19 cellular contexts compared by ENCODE assay signal in the genomic region with DNA sequence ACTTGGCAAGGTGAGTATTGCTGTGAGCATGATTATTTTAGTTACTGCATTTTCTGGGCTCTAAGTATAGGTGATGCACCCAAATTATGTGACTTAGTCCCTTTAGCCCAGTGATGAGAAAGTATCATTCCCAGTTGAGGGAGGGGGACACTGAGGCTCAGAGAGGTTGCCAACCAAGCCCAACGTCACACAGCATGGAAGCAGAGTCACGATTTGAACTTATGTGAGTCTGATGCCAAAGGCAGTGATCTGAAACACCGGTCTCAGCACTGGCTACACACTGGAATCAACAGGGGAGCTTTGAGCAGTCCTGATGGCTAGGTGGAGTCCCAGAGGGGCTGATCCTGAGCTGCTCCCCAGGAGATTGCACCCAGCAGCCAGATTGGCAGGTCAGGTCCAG. TPM values are rescaled to one million over a fixed set of nuclear protein-coding genes. Genes with fewer than 3 reads are reported as not detected.
DNase-seq lines count a peak whose midpoint lies in the region; ATAC-seq, FAIRE-seq and TF ChIP-seq lines count a peak whose summit lies in the region.
"Had no signal": no experiment of that assay in that cellular context is flagged by ENCODE, and none has a peak within 500 bp of the region (broad histone marks: within the 10 kb centered on the region; RNA-seq: fewer than 3 reads in every experiment).

No MANE protein-coding gene starts in this region.

- intact Hi-C loops in HepG2 (cut with micrococcal nuclease; ENCODE audit: unreplicated experiment) = no loop called here
- intact Hi-C loops in right lobe of liver (cut with DNase I) = no loop called here
- intact Hi-C loops in IMR-90 (cut with micrococcal nuclease) = no loop called here

- H3K9me1 ChIP-seq in IMR-90 (ENCODE audit: insufficient read depth, low read length) = peaks cover 26% of the 10 kb centered on the region

- no peak overlapping the region for H4K5ac ChIP-seq in IMR-90 (ENCODE audit: low read depth, low read length)

- H3K4ac ChIP-seq in IMR-90 (ENCODE audit: low read depth, low read length) = peak overlapping the region; percentile 90
- no peak overlapping the region for H3K4ac ChIP-seq in mesenchymal stem cell (ENCODE audit: low read depth in 1 of 2, low read length in 2 of 2)

- no peak overlapping the region for H2AK5ac ChIP-seq in IMR-90 (ENCODE audit: low read depth, low read length)
- H2AK5ac ChIP-seq in mesenchymal stem cell (ENCODE audit: low read length, severe bottlenecking) = peak overlapping the region; percentile 82

- H3K18ac ChIP-seq in IMR-90 (ENCODE audit: low read depth, low read length) (no peak overlapping the region), mesenchymal stem cell (ENCODE audit: low read depth in 1 of 2, low read length in 2 of 2) (peak overlapping the region in 1 of 2 experiments; percentile 15)

- H2BK5ac ChIP-seq in IMR-90 (ENCODE audit: low read depth, low read length, poor library complexity, severe bottlenecking) (no peak overlapping the region), mesenchymal stem cell (ENCODE audit: low read depth, low read length, poor library complexity, severe bottlenecking) (no peak overlapping the region)

- in situ Hi-C loops in HepG2 (cut with HindIII; ENCODE audit: extremely low pct_ligation_motif_present, low pct_unique_long_range_greater_than_20kb) = no loop called here
- in situ Hi-C loops in IMR-90 (cut with MboI; ENCODE audit: low sequenced_read_pairs) = no loop called here

- CTCF ChIA-PET in HepG2 (lab: Yijun Ruan, JAX; ENCODE audit: low intra/inter-chr PET ratio, low total read pairs) (no interaction called here), IMR-90 (lab: Yijun Ruan, JAX) (no interaction called here)

- H3K9ac ChIP-seq in HepG2 (ENCODE audit: insufficient read depth, low read depth, low read length) = no peak overlapping the region
- H3K9ac ChIP-seq in IMR-90 (ENCODE audit: low read depth, low read length) = no peak overlapping the region
- H3K9ac ChIP-seq in mesenchymal stem cell (ENCODE audit: low read length) = no peak overlapping the region
- H3K9ac ChIP-seq: GM23248 had no signal

- no peaks in the 10 kb centered on the region for H4K20me1 ChIP-seq in HepG2 (ENCODE audit: insufficient read depth, low read length)
- H4K20me1 ChIP-seq in IMR-90 (ENCODE audit: insufficient read depth, low read length) = no peaks in the 10 kb centered on the region

- DNase-seq in HepG2 (ENCODE audit: low spot score) (no peak), right lobe of liver (no peak), IMR-90 (no peak), mesenchymal stem cell (no peak), NCI-H1105 (lab: John Stamatoyannopoulos, UW) (no peak), DMS53 (lab: John Stamatoyannopoulos, UW) (no peak), SW 1271 (lab: John Stamatoyannopoulos, UW) (no peak)
- DNase-seq: 8988T; C1 segment of cervical spinal cord; Calu3; CD4-positive, alpha-beta memory T cell; COR-L47; DND-41; GM23248; H7; HCEC 1CT had no signal

- no CpG with 5 or more reads among the region's 3 CpGs for WGBS in HepG2 (ENCODE audit: low lambda C conversion rate)
- no CpG with 5 or more reads among the region's 3 CpGs for whole genome bisulfite sequencing in right lobe of liver (ENCODE audit: insufficient coverage, low coverage, low lambda C conversion rate, missing lambda C conversion rate)
- WGBS in IMR-90 (ENCODE audit: extremely low coverage in 2 of 2, insufficient read length in 1 of 2), 2 experiments = 94% methylated on average over 3 of the region's 3 CpGs; no CpG with 5 or more reads in 1 of the 2 experiments
- WGBS in mesenchymal stem cell = 95% methylated on average over 3 of the region's 3 CpGs

- H3K14ac ChIP-seq in IMR-90 (replicated peaks; ENCODE audit: low read depth, low read length) = 0 out of 2 replicates have a peak overlapping the region, but pooled peaks have one; percentile 74
- no peak overlapping the region for H3K14ac ChIP-seq in mesenchymal stem cell (ENCODE audit: low read length in 2 of 2)

- H3K79me1 ChIP-seq in IMR-90 (ENCODE audit: low read depth in 1 of 2, low read length in 2 of 2) (no peaks in the 10 kb centered on the region), mesenchymal stem cell (replicated peaks; ENCODE audit: low read length, poor library complexity, severe bottlenecking) (no peaks in the 10 kb centered on the region)

- TF ChIP-seq POLR2A in HepG2 (IDR thresholded peaks at IDR 0.05; ENCODE audit: insufficient read depth in 1 of 2, low read depth in 2 of 2, low read length in 2 of 2) = no peak
- TF ChIP-seq POLR2A in right lobe of liver (IDR thresholded peaks at IDR 0.05) = no peak
- no peak for TF ChIP-seq POLR2A in IMR-90 (IDR thresholded peaks at IDR 0.05; ENCODE audit: low read depth, low read length)

- H3K9me3 ChIP-seq in HepG2 (ENCODE audit: low read length) (no peaks in the 10 kb centered on the region), right lobe of liver (no peaks in the 10 kb centered on the region), IMR-90 (ENCODE audit: control insufficient read depth, insufficient read depth, low read length) (no peaks in the 10 kb centered on the region), mesenchymal stem cell (ENCODE audit: control insufficient read depth, low read length) (no peaks in the 10 kb centered on the region)

- H4K91ac ChIP-seq in IMR-90 (ENCODE audit: insufficient read depth, low read depth, low read length) (peak overlapping the region; percentile 67; the same call in 1 of the 2 replicates), mesenchymal stem cell (ENCODE audit: low read length) (peak overlapping the region; percentile 57)

- peak overlapping the region; percentile 40 for H2BK20ac ChIP-seq in IMR-90 (ENCODE audit: low read depth, low read length)

- no peaks in the 10 kb centered on the region for H3K36me3 ChIP-seq in HepG2 (replicated peaks in 1 of 2; ENCODE audit: control insufficient read depth in 1 of 2, insufficient read depth in 2 of 2, low read length in 2 of 2)
- no peaks in the 10 kb centered on the region for H3K36me3 ChIP-seq in right lobe of liver
- no peaks in the 10 kb centered on the region for H3K36me3 ChIP-seq in IMR-90 (ENCODE audit: control insufficient read depth, insufficient read depth, low read length)
- no peaks in the 10 kb centered on the region for H3K36me3 ChIP-seq in mesenchymal stem cell (ENCODE audit: control insufficient read depth in 1 of 2, insufficient read depth in 2 of 2, low read depth in 1 of 2, low read length in 2 of 2)

- H3K4me1 ChIP-seq in HepG2 (ENCODE audit: insufficient read depth, low read length) (peaks cover 10% of the 10 kb centered on the region; the same call in 1 of the 2 replicates), right lobe of liver (no peaks in the 10 kb centered on the region), IMR-90 (ENCODE audit: control insufficient read depth, insufficient read depth, low read length) (peaks cover 29% of the 10 kb centered on the region), mesenchymal stem cell (ENCODE audit: control insufficient read depth, insufficient read depth, low read depth, low read length) (peaks cover 54% of the 10 kb centered on the region)

- no peak overlapping the region for H2AK9ac ChIP-seq in IMR-90 (replicated peaks; ENCODE audit: low read depth, low read length, poor library complexity)

- H3K79me2 ChIP-seq in HepG2 (ENCODE audit: insufficient read depth, low read length) = no peaks in the 10 kb centered on the region

- 0 out of 3 replicates have a peak overlapping the region, but pooled peaks have one; percentile 67 for H2BK15ac ChIP-seq in IMR-90 (ENCODE audit: low read depth, low read length)
- H2BK15ac ChIP-seq in mesenchymal stem cell (ENCODE audit: low read depth, poor library complexity, severe bottlenecking) = no peak overlapping the region

- H3K27me3 ChIP-seq in HepG2 (ENCODE audit: control insufficient read depth in 1 of 2, insufficient read depth in 2 of 2, low read length in 2 of 2) (peaks cover 9 to 54% of the 10 kb centered on the region in 2 experiments; a peak in 4 of 5 replicates), right lobe of liver (peaks cover 0 to 4% of the 10 kb centered on the region in 2 donors), IMR-90 (ENCODE audit: control insufficient read depth, insufficient read depth, low read length) (peaks cover 6% of the 10 kb centered on the region; the same call in 1 of the 2 replicates), mesenchymal stem cell (ENCODE audit: control insufficient read depth in 1 of 2, insufficient read depth in 1 of 2, low read length in 2 of 2) (peaks cover 0 to 87% of the 10 kb centered on the region in 2 experiments)

- no peak overlapping the region for H3K23ac ChIP-seq in IMR-90 (ENCODE audit: low read depth, low read length)
- H3K23ac ChIP-seq in mesenchymal stem cell (ENCODE audit: low read length in 2 of 2) = no peak overlapping the region

- TF ChIP-seq RAD21 in HepG2 (CRISPR knock-in tag; IDR thresholded peaks at IDR 0.05) (no peak), IMR-90 (IDR thresholded peaks at IDR 0.05; ENCODE audit: low read length) (no peak)

- no peak overlapping the region for H2AFZ ChIP-seq in HepG2 (ENCODE audit: low read length)
- no peak overlapping the region for H2AFZ ChIP-seq in IMR-90 (replicated peaks; ENCODE audit: low read length, poor library complexity)
- H2AFZ ChIP-seq in mesenchymal stem cell (ENCODE audit: low read depth, low read length) = no peak overlapping the region
- H2AFZ ChIP-seq: GM23248 had no signal

- no peak for FAIRE-seq in HepG2 (lab: Jason Lieb, UNC)
- FAIRE-seq: G401.6, GM12892, H1 had no signal

- no peak for ATAC-seq in HepG2
- no peak for ATAC-seq in right lobe of liver
- no peak for ATAC-seq in IMR-90 (ENCODE audit: low read depth)

- H2BK120ac ChIP-seq in IMR-90 (ENCODE audit: low read depth, low read length) (peak overlapping the region; percentile 65), mesenchymal stem cell (ENCODE audit: low read depth, low read length) (no peak overlapping the region)

- POLR2A ChIA-PET in HepG2 (lab: Yijun Ruan, JAX) (no interaction called here), IMR-90 (lab: Charles Lee; ENCODE audit: unreplicated experiment) (no interaction called here)

- no peak overlapping the region for H4K8ac ChIP-seq in IMR-90 (ENCODE audit: low read depth in 2 of 2, low read length in 2 of 2)
- no peak overlapping the region for H4K8ac ChIP-seq in mesenchymal stem cell (ENCODE audit: low read length)

- H3K27ac ChIP-seq in HepG2 (ENCODE audit: extremely low read length, insufficient read depth, low read length) (no peak overlapping the region), right lobe of liver (no peak overlapping the region), IMR-90 (ENCODE audit: insufficient read depth, low read length) (no peak overlapping the region), mesenchymal stem cell (ENCODE audit: low read length, poor library complexity, severe bottlenecking) (no peak overlapping the region)
- H3K27ac ChIP-seq: GM23248 had no signal

- TF ChIP-seq EP300 in HepG2 (IDR thresholded peaks at IDR 0.05; ENCODE audit: low read depth in 2 of 2, low read length in 2 of 2) (no peak), HepG2 (CRISPR knock-in tag; IDR thresholded peaks at IDR 0.05; ENCODE audit: borderline replicate concordance) (no peak)

- dilution Hi-C loops in IMR-90 (cut with HindIII; ENCODE audit: low sequenced_read_pairs, unreplicated experiment) = no loop called here

- TF ChIP-seq CTCF in HepG2 (CRISPR knock-in tag; IDR thresholded peaks at IDR 0.05) = no peak
- TF ChIP-seq CTCF in right lobe of liver (IDR thresholded peaks at IDR 0.05) = no peak
- TF ChIP-seq CTCF in IMR-90 (conservative IDR thresholded peaks at IDR 0.05; ENCODE audit: low read depth, low read length) = no peak

- no TSS peak for BruUV-seq in HepG2 (replicated peaks; lab: Mats Ljungman, UMichigan)
- BruUV-seq in IMR-90 (replicated peaks; lab: Mats Ljungman, UMichigan) = no TSS peak

- H3K4me3 ChIP-seq in HepG2 (replicated peaks in 1 of 3; ENCODE audit: insufficient read depth in 1 of 3, low read depth in 2 of 3, low read length in 3 of 3) (no peak overlapping the region), right lobe of liver (no peak overlapping the region), IMR-90 (ENCODE audit: insufficient read depth, low read depth, low read length) (no peak overlapping the region), mesenchymal stem cell (ENCODE audit: insufficient read depth in 1 of 2, low read depth in 1 of 2, low read length in 2 of 2) (no peak overlapping the region)
- H3K4me3 ChIP-seq: GM23248 had no signal

- H3K56ac ChIP-seq in IMR-90 (ENCODE audit: extremely low read depth, insufficient read depth, low read length) = no peak overlapping the region

- H3K4me2 ChIP-seq in HepG2 (ENCODE audit: low read depth, low read length) (no peak overlapping the region), IMR-90 (ENCODE audit: low read depth, low read length) (no peak overlapping the region), mesenchymal stem cell (ENCODE audit: low read length, poor library complexity, severe bottlenecking) (no peak overlapping the region)

- peak overlapping the region; percentile 24 to 65 for H2BK12ac ChIP-seq in mesenchymal stem cell (ENCODE audit: low read length in 2 of 2)

RNA-seq across cellular contexts. Expression of gene SLC6A6, which starts 39.5 kb away (rescaled TPM):
- total RNA-seq in HepG2 (2016; rRNA removed; fragmentation: Illumina TruSeq; extraction: Trizol) = 10.7 and 20.7 TPM in 2 replicates
- total RNA-seq in HepG2 (2016; cell fraction: cytosol; rRNA removed; fragmentation: Illumina TruSeq; extraction: Trizol; ENCODE audit: low read depth) = 8.8 and 11.0 TPM in 2 replicates
- total RNA-seq in HepG2 (2016; cell fraction: insoluble cytoplasmic fraction; rRNA removed; fragmentation: Illumina TruSeq; extraction: Trizol) = 8.8 and 20.3 TPM in 2 replicates
- 5.1 and 5.2 TPM in 2 replicates for total RNA-seq in HepG2 (2016; cell fraction: membrane; rRNA removed; fragmentation: Illumina TruSeq; extraction: Trizol)
- 25.9 and 32.4 TPM in 2 replicates for total RNA-seq in HepG2 (2016; cell fraction: nucleus; rRNA removed; fragmentation: Illumina TruSeq; extraction: Trizol)
- polyA plus RNA-seq in HepG2 (2011; rRNA removed) = 14.1 and 15.4 TPM in 2 replicates
- 8.6 and 9.7 TPM in 2 replicates for polyA plus RNA-seq in HepG2 (2011; cell fraction: cytosol; rRNA removed)
- polyA plus RNA-seq in HepG2 (2011; cell fraction: nucleus; rRNA removed) = 33.2 and 41.8 TPM in 2 replicates
- polyA plus RNA-seq in HepG2 (2012) = 10.9 and 13.7 TPM in 2 replicates
- polyA plus RNA-seq in HepG2 (2016; cell fraction: cytosol; fragmentation: Illumina TruSeq; extraction: Trizol; ENCODE audit: low read depth) = 0.76 and 1.2 TPM in 2 replicates
- 5.9 and 6.8 TPM in 2 replicates for polyA plus RNA-seq in HepG2 (2016; cell fraction: insoluble cytoplasmic fraction; fragmentation: Illumina TruSeq; extraction: Trizol; ENCODE audit: low read depth)
- polyA plus RNA-seq in HepG2 (2016; cell fraction: membrane; fragmentation: Illumina TruSeq; extraction: Trizol; ENCODE audit: low read depth) = 1.5 and 1.7 TPM in 2 replicates
- polyA plus RNA-seq in HepG2 (2016; cell fraction: nucleus; fragmentation: Illumina TruSeq; extraction: Trizol; ENCODE audit: insufficient read depth, low read depth) = 35.4 and 36.8 TPM in 2 replicates
- polyA minus RNA-seq in HepG2 (2011; rRNA and poly(A)+ RNA removed; ENCODE audit: low replicate concordance) = 52.1 and 83.7 TPM in 2 replicates
- 14.3 and 18.8 TPM in 2 replicates for polyA minus RNA-seq in HepG2 (2011; cell fraction: cytosol; rRNA and poly(A)+ RNA removed)
- 28.2 and 33.0 TPM in 2 replicates for polyA minus RNA-seq in HepG2 (2011; cell fraction: nucleus; rRNA and poly(A)+ RNA removed)
- 1 to 10 TPM; 1.5 to 8.2 (median 4.1) TPM for total RNA-seq in right lobe of liver
- total RNA-seq in IMR-90 (2012; rRNA removed) = 29.9 and 32.5 TPM in 2 replicates
- 39.3 and 39.4 TPM in 2 replicates for polyA plus RNA-seq in IMR-90 (2012; rRNA removed)
- 14.9 and 24.2 TPM in 2 replicates for polyA plus RNA-seq in IMR-90 (2012; cell fraction: cytosol; rRNA removed)
- polyA plus RNA-seq in IMR-90 (2012; cell fraction: nucleus; rRNA removed; ENCODE audit: low replicate concordance) = 70.6 and 99.2 TPM in 2 replicates
- polyA plus RNA-seq in mesenchymal stem cell (2013, experiment 1 of 2) = 34.8 TPM
- 33.8 TPM for polyA plus RNA-seq in mesenchymal stem cell (2013, experiment 2 of 2)
